ENCODE assay signal across 14 cellular contexts in genomic region chr6:135226537-135226936, GRCh38. TPM values are rescaled to one million over a fixed set of nuclear protein-coding genes. Genes with fewer than 3 reads are reported as not detected.
DNase-seq lines count a peak whose midpoint lies in the region; ATAC-seq and TF ChIP-seq lines count a peak whose summit lies in the region.
"Had no signal": no experiment of that assay in that cellular context is flagged by ENCODE, and none has a peak within 500 bp of the region (broad histone marks: within the 10 kb centered on the region; RNA-seq: fewer than 3 reads in every experiment).

No MANE protein-coding gene starts in this region.

- no peak overlapping the region for H3K27ac Mint-ChIP-seq in activated CD4-positive, alpha-beta memory T cell treated with anti-CD3 and anti-CD28 coated beads for 36 hours
- H3K27ac Mint-ChIP-seq: brain; T-helper 2 cell treated with Interferon-gamma antibody and Interleukin-4, amounts not matched to agents 5 μg/mL and 100 μg/mL, for 36 hours had no signal

- H3K9me3 Mint-ChIP-seq in activated CD4-positive, alpha-beta memory T cell treated with anti-CD3 and anti-CD28 coated beads for 36 hours: no peaks in the 10 kb centered on the region
- H3K9me3 Mint-ChIP-seq: T-helper 2 cell treated with Interferon-gamma antibody and Interleukin-4, amounts not matched to agents 5 μg/mL and 100 μg/mL, for 36 hours had no signal

- H3K4me1 Mint-ChIP-seq in activated CD4-positive, alpha-beta memory T cell treated with anti-CD3 and anti-CD28 coated beads for 36 hours (ENCODE audit: low read depth): peaks cover 19% of the 10 kb centered on the region
- H3K4me1 Mint-ChIP-seq: brain had no signal

- no peak overlapping the region for H3K4me3 Mint-ChIP-seq in activated CD4-positive, alpha-beta memory T cell treated with anti-CD3 and anti-CD28 coated beads for 36 hours
- H3K4me3 Mint-ChIP-seq: brain; T-helper 2 cell treated with Interferon-gamma antibody and Interleukin-4, amounts not matched to agents 5 μg/mL and 100 μg/mL, for 36 hours had no signal

- H3K4me3 ChIP-seq in uterus: no peak overlapping the region
- H3K4me3 ChIP-seq: tibial nerve had no signal

- H3K4me1 ChIP-seq in uterus: no peaks in the 10 kb centered on the region
- H3K4me1 ChIP-seq: tibial nerve had no signal

- H3K36me3 ChIP-seq in uterus: no peaks in the 10 kb centered on the region
- H3K36me3 ChIP-seq: tibial nerve had no signal

- H3K27me3 Mint-ChIP-seq in activated CD4-positive, alpha-beta memory T cell treated with anti-CD3 and anti-CD28 coated beads for 36 hours: no peaks in the 10 kb centered on the region
- H3K27me3 Mint-ChIP-seq: brain had no signal

- CTCF ChIA-PET in activated CD4-positive, alpha-beta memory T cell treated with anti-CD3 and anti-CD28 coated beads for 36 hours (lab: Charles Lee): interaction anchor here (0.6 to 0.7 kb wide), 2 partner anchors 197 to 201 kb away, joined by 3 read pairs; no protein-coding TSS in a partner anchor

- TF ChIP-seq POLR2A in uterus (IDR thresholded peaks at IDR 0.05): no peak

- H3K9me3 ChIP-seq in uterus: no peaks in the 10 kb centered on the region
- H3K9me3 ChIP-seq: tibial nerve had no signal

- H3K36me3 Mint-ChIP-seq in activated CD4-positive, alpha-beta memory T cell treated with anti-CD3 and anti-CD28 coated beads for 36 hours: peaks cover 2% of the 10 kb centered on the region
- H3K36me3 Mint-ChIP-seq: brain had no signal

- no peak for TF ChIP-seq CTCF in uterus (IDR thresholded peaks at IDR 0.05)

- peak; percentile 11 for DNase-seq in RPMI8226
- DNase-seq in activated CD4-positive, alpha-beta memory T cell treated with anti-CD3 and anti-CD28 coated beads for 36 hours: no peak
- no peak for DNase-seq in stimulated activated CD4-positive, alpha-beta T cell treated with anti-CD3 and anti-CD28 coated beads, Interleukin-15, amount 100 ng/mL, for 24 hours
- DNase-seq in uterus: no peak
- DNase-seq: activated T-cell treated with anti-CD3 and anti-CD28 coated beads for 4 hours; stimulated activated CD4-positive, alpha-beta T cell treated with anti-CD3 and anti-CD28 coated beads, Interleukin-2, amount 100 ng/mL, for 24 hours had no signal

- POLR2A ChIA-PET in activated CD4-positive, alpha-beta memory T cell treated with anti-CD3 and anti-CD28 coated beads for 36 hours (lab: Charles Lee): interaction anchor here (0.7 kb wide), 1 partner anchor 52 kb away, joined by 3 read pairs; no protein-coding TSS in a partner anchor

- peak; percentile 77 for ATAC-seq in GM18519 (IDR thresholded peaks at IDR 0.05; ENCODE audit: low FRiP score, unreplicated experiment)
- ATAC-seq in GM21381 (IDR thresholded peaks at IDR 0.05; ENCODE audit: unreplicated experiment): peak; percentile 67
- peak; percentile 68 for ATAC-seq in HG03039 (IDR thresholded peaks at IDR 0.05; ENCODE audit: unreplicated experiment)
- ATAC-seq in SK-N-SH treated with all-trans-retinoic acid at 6 μM for 48 hours: no peak

- intact Hi-C loops in activated CD4-positive, alpha-beta memory T cell treated with anti-CD3 and anti-CD28 coated beads for 36 hours (cut with micrococcal nuclease): no loop called here
- intact Hi-C loops in uterus (cut with DNase I; ENCODE audit: low total_unique reads): no loop called here

- no peak overlapping the region for H3K27ac ChIP-seq in uterus
- H3K27ac ChIP-seq: epithelial cell of prostate, tibial nerve had no signal

- H3K27me3 ChIP-seq in uterus: no peaks in the 10 kb centered on the region
- H3K27me3 ChIP-seq: tibial nerve had no signal

TF ChIP-seq in SK-N-SH treated with all-trans-retinoic acid at 6 μM for 48 hours, 23 proteins besides CTCF, POLR2A, EP300 and RAD21:
- TF ChIP-seq ARNTL (CRISPR knock-in tag; IDR thresholded peaks at IDR 0.05; ENCODE audit: borderline replicate concordance, low read depth) (no peak), TCF4 (CRISPR knock-in tag; IDR thresholded peaks at IDR 0.05; ENCODE audit: borderline replicate concordance) (no peak), GLIS3 (CRISPR knock-in tag; IDR thresholded peaks at IDR 0.05) (no peak), CSRNP3 (CRISPR knock-in tag; IDR thresholded peaks at IDR 0.05) (no peak), CREB5 (CRISPR knock-in tag; IDR thresholded peaks at IDR 0.05; ENCODE audit: low read depth) (no peak), ZFP30 (CRISPR knock-in tag; IDR thresholded peaks at IDR 0.05) (no peak), PPARA (CRISPR knock-in tag; IDR thresholded peaks at IDR 0.05; ENCODE audit: borderline replicate concordance) (no peak), ZNF8 (CRISPR knock-in tag; IDR thresholded peaks at IDR 0.05) (no peak), TOX (CRISPR knock-in tag; IDR thresholded peaks at IDR 0.05; ENCODE audit: borderline replicate concordance) (no peak), ZC3H10 (CRISPR knock-in tag; IDR thresholded peaks at IDR 0.05) (no peak), SNAI2 (CRISPR knock-in tag; IDR thresholded peaks at IDR 0.05) (no peak), PATZ1 (CRISPR knock-in tag; IDR thresholded peaks at IDR 0.05; ENCODE audit: borderline replicate concordance) (no peak), ZNF70 (CRISPR knock-in tag; IDR thresholded peaks at IDR 0.05) (no peak), ISL1 (CRISPR knock-in tag; IDR thresholded peaks at IDR 0.05) (no peak), OSR1 (CRISPR knock-in tag; IDR thresholded peaks at IDR 0.05) (no peak), CSDC2 (CRISPR knock-in tag; IDR thresholded peaks at IDR 0.05) (no peak)
TF ChIP-seq in SK-N-SH treated with all-trans-retinoic acid at 6 μM for 48 hours: peak in this region for 0.

RNA-seq across cellular contexts. Expression of gene MYB, which starts 45.4 kb away (rescaled TPM):
- 10 to 100 TPM; 19.4 to 19.7 TPM for total RNA-seq in activated CD4-positive, alpha-beta memory T cell treated with anti-CD3 and anti-CD28 coated beads for 36 hours
- total RNA-seq in uterus: 1 to 10 TPM in 1 of 4 donors, under 1 TPM in 2, not detected in 1; 0.18 to 4.0 (median 0.59) TPM

Comparison
In these comparisons a context has a peak if more than half of its experiments do, and no peak if none do; other contexts are left out.
1. RNA of gene MYB, which starts 45.4 kb away (total RNA-seq): 19.4 to 19.7 TPM in activated CD4-positive, alpha-beta memory T cell treated with anti-CD3 and anti-CD28 coated beads for 36 hours; 0.18 to 4.0 TPM in uterus; every median in the first group is over 4 times any median in the second.